In genomic region chr5:3104446-3105047, GRCh38 we compare ENCODE assay signal across 19 cellular contexts.
"Had no signal": no experiment of that assay in that cellular context is flagged by ENCODE, and none has a peak within 500 bp of the region (broad histone marks: within the 10 kb centered on the region; RNA-seq: fewer than 3 reads in every experiment).

No MANE protein-coding gene starts in this region.

- H3K9me3 Mint-ChIP-seq: activated T-helper 17 cell treated with anti-CD3 and anti-CD28 coated beads, Interleukin-2, amount 50 U/mL, for 72 hours had no signal

- H3K4me3 Mint-ChIP-seq: activated T-helper 17 cell treated with anti-CD3 and anti-CD28 coated beads, Interleukin-2, amount 50 U/mL, for 72 hours; naive B cell had no signal

- H3K27ac Mint-ChIP-seq: activated T-helper 17 cell treated with anti-CD3 and anti-CD28 coated beads, Interleukin-2, amount 50 U/mL, for 72 hours; naive B cell had no signal

- H3K4me1 ChIP-seq: gastrocnemius medialis, heart right ventricle, tibial nerve had no signal

- DNase-seq: activated CD4-positive, alpha-beta T cell treated with anti-CD3 and anti-CD28 coated beads, Interleukin-2, amount 50 U/mL, for 1 hour; activated CD8-positive, alpha-beta memory T cell treated with anti-CD3 and anti-CD28 coated beads for 24 hours; activated naive CD4-positive, alpha-beta T cell treated with Interleukin-2 at 50 U/mL for 16 hours; aorta; cerebellar nuclear complex; erythroblast; gastrocnemius medialis; heart right ventricle; left colon; naive B cell; nucleus accumbens; posterior cingulate gyrus; retina; stimulated activated CD4-positive, alpha-beta T cell treated with anti-CD3 and anti-CD28 coated beads, Interleukin-2, amount 100 ng/mL, for 48 hours; stimulated activated naive CD4-positive, alpha-beta T cell treated with Interleukin-2 at 50 U/mL for 16 hours; substantia nigra had no signal

- H3K27ac ChIP-seq: gastrocnemius medialis, heart right ventricle, tibial nerve had no signal

- H3K36me3 ChIP-seq: gastrocnemius medialis, heart right ventricle, tibial nerve had no signal

- H3K9me3 ChIP-seq: gastrocnemius medialis, heart right ventricle, tibial nerve had no signal

- H3K4me3 ChIP-seq: gastrocnemius medialis, heart right ventricle, tibial nerve had no signal

- H3K4me1 Mint-ChIP-seq: activated T-helper 17 cell treated with anti-CD3 and anti-CD28 coated beads, Interleukin-2, amount 50 U/mL, for 72 hours; naive B cell had no signal

- ATAC-seq: activated CD4-positive, CD25-positive, alpha-beta regulatory T cell treated with anti-CD3 and anti-CD28 coated beads, Interleukin-2, amount 50 U/mL, for 24 hours; activated T-helper 17 cell treated with anti-CD3 and anti-CD28 coated beads, Interleukin-2, amount 50 U/mL, for 72 hours; gastrocnemius medialis; heart right ventricle; left colon had no signal
